Comparison of ENCODE assay signal across 8 cellular contexts in genomic region chr5:159098285-159099048, GRCh38. TPM values are rescaled to one million over a fixed set of nuclear protein-coding genes. Genes with fewer than 3 reads are reported as not detected.
DNase-seq lines count a peak whose midpoint lies in the region; ATAC-seq and TF ChIP-seq lines count a peak whose summit lies in the region.

No MANE protein-coding gene starts in this region.

- DNase-seq in BE2C (no peak), LNCaP clone FGC (ENCODE audit: low read depth) (no peak), dorsolateral prefrontal cortex (no peak), neural crest cell (ENCODE audit: low read depth, low spot score) (no peak), DMS 273 treated with DMSO at 0.1 percent for 48 hours (lab: John Stamatoyannopoulos, UW) (no peak), amniotic stem cell (lab: John Stamatoyannopoulos, UW) (no peak), pons (ENCODE audit: low spot score) (no peak)

- no peaks in the 10 kb centered on the region for H3K9me3 ChIP-seq in BE2C

- H3K27me3 ChIP-seq in BE2C: no peaks in the 10 kb centered on the region
- H3K27me3 ChIP-seq in dorsolateral prefrontal cortex: peaks cover 0 to 99% (median 74%) of the 10 kb centered on the region in 45 donors

- H3K4me1 ChIP-seq in BE2C: peaks cover 9% of the 10 kb centered on the region

- no peaks in the 10 kb centered on the region for H3K36me3 ChIP-seq in BE2C

- ATAC-seq in GM18498 (IDR thresholded peaks at IDR 0.05; ENCODE audit: unreplicated experiment): no peak

- no peak overlapping the region for H3K27ac Mint-ChIP-seq in neural crest cell (ENCODE audit: unreplicated experiment)

- TF ChIP-seq CTCF in BE2C (IDR thresholded peaks at IDR 0.05; ENCODE audit: low read depth, low read length): no peak
- TF ChIP-seq CTCF in LNCaP clone FGC (IDR thresholded peaks at IDR 0.05; ENCODE audit: control insufficient read depth, extremely low read depth, insufficient read depth): no peak
- TF ChIP-seq CTCF in dorsolateral prefrontal cortex (IDR thresholded peaks at IDR 0.05 in 54 of 56, conservative IDR thresholded peaks at IDR 0.05 in 2 of 56; ENCODE audit: low read depth in 1 of 56, partially characterized antibody in 56 of 56): no peak
- TF ChIP-seq CTCF in neural crest cell (conservative IDR thresholded peaks at IDR 0.05): no peak

- H3K27ac ChIP-seq in dorsolateral prefrontal cortex: peak overlapping the region in 52 of 59 donors; percentile 4 to 88 (median 70)

- H3K27me3 Mint-ChIP-seq in neural crest cell (ENCODE audit: low read depth): peaks cover 96% of the 10 kb centered on the region

- H3K4me3 ChIP-seq in BE2C (ENCODE audit: low read depth, low read length) (peak overlapping the region; percentile 93), LNCaP clone FGC (ENCODE audit: low read depth, low read length) (peak overlapping the region; percentile 26; the same call in 1 of the 2 replicates), dorsolateral prefrontal cortex (peak overlapping the region; percentile 26 to 76 (median 55))

- H3K9me3 Mint-ChIP-seq in neural crest cell: no peaks in the 10 kb centered on the region

- peak overlapping the region; percentile 95 for H3K4me3 Mint-ChIP-seq in neural crest cell

- intact Hi-C loops in dorsolateral prefrontal cortex (cut with DNase I): no loop called here

- H3K4me1 Mint-ChIP-seq in neural crest cell: peaks cover 65% of the 10 kb centered on the region

- no peaks in the 10 kb centered on the region for H3K36me3 Mint-ChIP-seq in neural crest cell (ENCODE audit: low read depth)

RNA-seq across cellular contexts. Expression of gene EBF1, which starts 1.2 kb away (rescaled TPM):
- 28.8 TPM for polyA plus RNA-seq in BE2C (2012; ENCODE audit: insufficient read depth, insufficient read length, low read depth)
- 10 to 100 TPM in 11 of 120 experiments, 1 to 10 TPM in 109; 2.0 to 17.9 (median 5.2) TPM for total RNA-seq in dorsolateral prefrontal cortex
- total RNA-seq in neural crest cell: 12.6 and 14.8 TPM in 2 replicates

Comparison
In these comparisons a context has a peak if more than half of its experiments do, and no peak if none do; other contexts are left out.
1. H3K4me3 ChIP-seq: peak in every context shown above with its lines; median percentile 93 in BE2C; 55 in dorsolateral prefrontal cortex; 26 in LNCaP clone FGC.